Comparison of ENCODE assay signal across 8 cellular contexts in the genomic region with DNA sequence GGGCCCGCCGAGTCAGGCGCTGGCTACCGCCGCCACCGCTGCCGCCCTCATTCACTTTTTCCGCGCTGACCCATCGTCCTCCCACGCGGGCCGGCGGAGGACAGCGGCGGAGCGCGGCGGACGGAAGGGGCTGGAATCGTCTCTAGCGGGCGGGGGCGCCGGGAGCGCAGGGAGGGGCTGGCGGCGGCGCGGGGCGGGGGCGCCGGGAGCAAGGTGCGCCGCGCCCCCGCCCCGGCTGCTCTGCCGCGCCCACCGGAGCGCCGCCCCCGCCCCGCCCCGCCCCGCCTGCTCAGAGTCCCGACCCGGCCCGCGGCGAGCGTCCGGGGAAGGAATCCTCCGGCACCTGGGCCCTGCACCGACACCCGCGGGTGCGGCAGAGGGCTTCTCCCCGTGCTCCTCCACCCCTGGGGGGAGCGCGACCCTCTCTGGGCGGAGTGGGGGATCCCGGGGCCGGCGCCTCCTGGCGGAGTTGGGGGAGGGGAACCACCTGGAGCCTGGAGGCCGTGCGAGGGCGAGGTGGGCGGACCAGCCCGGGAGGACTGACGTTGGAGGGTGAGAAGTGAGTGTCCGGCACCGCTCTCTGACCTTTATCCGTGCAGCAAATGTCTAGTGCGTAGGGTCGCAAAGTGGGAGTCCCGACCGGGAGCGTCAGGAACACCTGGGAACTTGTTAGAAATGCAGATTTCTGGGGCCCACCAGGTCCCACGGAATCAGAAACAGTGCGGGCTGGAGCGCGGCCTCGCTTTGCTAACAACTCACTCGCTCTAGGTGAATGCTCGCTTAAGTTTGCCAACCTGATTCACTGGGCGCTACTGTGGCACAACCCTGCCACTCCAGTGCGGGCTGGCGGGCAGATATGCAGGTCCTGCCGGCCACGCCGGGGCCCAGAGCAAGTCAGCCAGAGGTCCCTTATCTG. TPM values are rescaled to one million over a fixed set of nuclear protein-coding genes. Genes with fewer than 3 reads are reported as not detected.
DNase-seq lines count a peak whose midpoint lies in the region; ATAC-seq and TF ChIP-seq lines count a peak whose summit lies in the region.

A gene with protein sequence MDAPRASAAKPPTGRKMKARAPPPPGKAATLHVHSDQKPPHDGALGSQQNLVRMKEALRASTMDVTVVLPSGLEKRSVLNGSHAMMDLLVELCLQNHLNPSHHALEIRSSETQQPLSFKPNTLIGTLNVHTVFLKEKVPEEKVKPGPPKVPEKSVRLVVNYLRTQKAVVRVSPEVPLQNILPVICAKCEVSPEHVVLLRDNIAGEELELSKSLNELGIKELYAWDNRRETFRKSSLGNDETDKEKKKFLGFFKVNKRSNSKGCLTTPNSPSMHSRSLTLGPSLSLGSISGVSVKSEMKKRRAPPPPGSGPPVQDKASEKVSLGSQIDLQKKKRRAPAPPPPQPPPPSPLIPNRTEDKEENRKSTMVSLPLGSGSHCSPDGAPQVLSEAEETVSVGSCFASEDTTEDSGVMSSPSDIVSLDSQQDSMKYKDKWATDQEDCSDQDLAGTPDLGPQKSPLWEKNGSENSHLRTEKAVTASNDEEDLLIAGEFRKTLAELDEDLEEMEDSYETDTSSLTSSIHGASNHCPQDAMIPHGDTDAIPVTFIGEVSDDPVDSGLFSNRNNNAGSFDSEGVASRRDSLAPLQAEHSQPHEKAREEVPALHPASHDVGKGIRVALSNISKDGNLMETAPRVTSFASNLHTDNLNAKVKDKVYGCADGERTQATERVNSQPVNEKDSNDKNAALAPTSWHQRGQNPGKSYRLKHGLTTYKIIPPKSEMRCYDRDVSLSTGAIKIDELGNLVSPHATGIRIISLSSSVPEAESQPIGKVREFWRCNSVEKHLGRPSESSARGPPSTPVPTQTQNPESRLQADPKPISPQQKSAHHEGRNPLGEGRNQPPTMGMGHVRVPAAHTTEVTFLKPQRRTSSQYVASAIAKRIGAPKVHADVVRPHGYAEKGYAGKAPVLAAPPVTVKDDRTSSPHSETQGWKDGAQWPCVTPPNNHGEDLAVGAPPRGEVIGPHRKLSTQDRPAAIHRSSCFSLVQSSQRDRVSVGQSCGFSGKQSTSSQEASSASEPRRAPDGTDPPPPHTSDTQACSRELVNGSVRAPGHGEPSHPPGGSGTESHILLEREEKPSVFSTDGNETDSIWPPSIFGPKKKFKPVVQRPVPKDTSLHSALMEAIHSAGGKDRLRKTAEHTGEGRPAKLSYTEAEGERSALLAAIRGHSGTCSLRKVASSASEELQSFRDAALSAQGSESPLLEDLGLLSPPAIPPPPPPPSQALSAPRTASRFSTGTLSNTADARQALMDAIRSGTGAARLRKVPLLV (minus strand): TSS at position 144 of the 916 bp plus-strand sequence. CDS start 176 bp downstream, outside the sequence.

- DNase-seq in HAP-1 (ENCODE audit: low spot score in 2 of 2) (peak in 1 of 2 experiments; percentile 68), SW480 (ENCODE audit: low spot score) (peak; percentile 74), glutamatergic neuron (peak; percentile 25), occipital lobe (lab: John Stamatoyannopoulos, UW) (peak; percentile 35), NK-92 (lab: John Stamatoyannopoulos, UW; ENCODE audit: unreplicated experiment) (no peak), dermis blood vessel endothelial cell (no peak)

- no peaks in the 10 kb centered on the region for H3K27me3 ChIP-seq in HAP-1 (ENCODE audit: low read depth)

- H3K36me3 ChIP-seq in HAP-1 (replicated peaks): no peaks in the 10 kb centered on the region

- peak within 1 kb of the TSS; percentile 69 for H3K4me3 ChIP-seq in HAP-1

- in situ Hi-C loops in HAP-1 (cut with MboI; ENCODE audit: low sequenced_read_pairs): no loop called here

- H3K4me1 ChIP-seq in HAP-1: peaks cover 16% of the 10 kb centered on the region

- no peak for TF ChIP-seq CTCF in glutamatergic neuron (IDR thresholded peaks at IDR 0.05; ENCODE audit: partially characterized antibody, unreplicated experiment)

- ATAC-seq in GM18498 (IDR thresholded peaks at IDR 0.05; ENCODE audit: unreplicated experiment): no peak
- no peak for ATAC-seq in GM18858 (IDR thresholded peaks at IDR 0.05; ENCODE audit: unreplicated experiment)

- peaks cover 2% of the 10 kb centered on the region for H3K4me1 Mint-ChIP-seq in glutamatergic neuron (ENCODE audit: low read depth, unreplicated experiment)

- no peaks in the 10 kb centered on the region for H3K9me3 Mint-ChIP-seq in glutamatergic neuron (ENCODE audit: unreplicated experiment)

- peak within 1 kb of the TSS; percentile 93 for H3K4me3 Mint-ChIP-seq in glutamatergic neuron (ENCODE audit: unreplicated experiment)

- H3K27ac Mint-ChIP-seq in glutamatergic neuron (ENCODE audit: unreplicated experiment): no peak within 1 kb of the TSS

- H3K36me3 Mint-ChIP-seq in glutamatergic neuron (ENCODE audit: unreplicated experiment): no peaks in the 10 kb centered on the region

- H3K9me3 ChIP-seq in HAP-1: no peaks in the 10 kb centered on the region

- peaks cover 9% of the 10 kb centered on the region for H3K27me3 Mint-ChIP-seq in glutamatergic neuron (ENCODE audit: unreplicated experiment)

RNA-seq across cellular contexts. Expression of the gene that starts here (rescaled TPM):
- total RNA-seq in glutamatergic neuron (ENCODE audit: unreplicated experiment) (3.3 TPM), occipital lobe (6.4 TPM), dermis blood vessel endothelial cell (under 0.01 TPM in 1 of 2 replicates, not detected in the other)

Comparison
In these comparisons a context has a peak if more than half of its experiments do, and no peak if none do; other contexts are left out.
1. DNase-seq: peak in SW480 (single experiment), glutamatergic neuron (single experiment) and occipital lobe (single experiment); none in NK-92 (single experiment) and dermis blood vessel endothelial cell (single experiment).